In genomic region chr3:188286087-188286513, GRCh38 we compare ENCODE assay signal across 11 cellular contexts.
A peak's percentile ranks its signal among the peaks of the same experiment; 100 is the strongest.
DNase-seq lines count a peak whose midpoint lies in the region; ATAC-seq and TF ChIP-seq lines count a peak whose summit lies in the region.
"Had no signal": no experiment of that assay in that cellular context is flagged by ENCODE, and none has a peak within 500 bp of the region (broad histone marks: within the 10 kb centered on the region; RNA-seq: fewer than 3 reads in every experiment).

No MANE protein-coding gene starts in this region.

- intact Hi-C loops in sciatic nerve (cut with DNase I), result no loop called here

- H3K9me3 ChIP-seq in T-helper 17 cell (ENCODE audit: control insufficient read depth, low read length, poor library complexity, severe bottlenecking), result no peaks in the 10 kb centered on the region

- peaks cover 8% of the 10 kb centered on the region for H3K36me3 Mint-ChIP-seq in T-helper 17 cell (ENCODE audit: low read depth)

- peaks cover 25% of the 10 kb centered on the region for H3K4me1 Mint-ChIP-seq in T-helper 17 cell

- no peak overlapping the region for H3K4me3 Mint-ChIP-seq in T-helper 17 cell

- CTCF ChIA-PET in HEK293T (lab: Yijun Ruan, JAX), result no interaction called here

- POLR2A ChIA-PET in HEK293T (lab: Yijun Ruan, JAX), result no interaction called here

- peak; percentile 99 for DNase-seq in ELR (ENCODE audit: low read depth)
- DNase-seq in T-helper 17 cell, result no peak
- DNase-seq in fibroblast of villous mesenchyme (ENCODE audit: low read depth), result peak; percentile 96
- DNase-seq in sciatic nerve (ENCODE audit: low spot score), result no peak
- no peak for DNase-seq in HEK293T (ENCODE audit: extremely low spot score)
- DNase-seq: RPMI8226 had no signal

- ATAC-seq in T-helper 17 cell (no peak), sciatic nerve (peak; percentile 84), GM21360 (IDR thresholded peaks at IDR 0.05; ENCODE audit: unreplicated experiment) (no peak), GM21723 (IDR thresholded peaks at IDR 0.05; ENCODE audit: unreplicated experiment) (no peak), GM21526 (IDR thresholded peaks at IDR 0.05; ENCODE audit: low FRiP score, unreplicated experiment) (no peak)
- ATAC-seq: GM12878 had no signal

- TF ChIP-seq CTCF in fibroblast of villous mesenchyme (IDR thresholded peaks at IDR 0.05; ENCODE audit: insufficient read depth, low read depth, low read length), result no peak

- no peak overlapping the region for H3K4me3 ChIP-seq in fibroblast of villous mesenchyme (ENCODE audit: low read depth, low read length)
- H3K4me3 ChIP-seq: GM12878, skin epidermis had no signal

- peak overlapping the region; percentile 1 for H3K27ac Mint-ChIP-seq in T-helper 17 cell

- no peaks in the 10 kb centered on the region for H3K27me3 Mint-ChIP-seq in T-helper 17 cell

TF ChIP-seq in HEK293T, 16 proteins besides CTCF, POLR2A, EP300 and RAD21:
- TF ChIP-seq CTBP1 (IDR thresholded peaks at IDR 0.05; ENCODE audit: borderline replicate concordance), result no peak
- TF ChIP-seq TARDBP (IDR thresholded peaks at IDR 0.05), result no peak
- no peak for TF ChIP-seq L3MBTL2 (conservative IDR thresholded peaks at IDR 0.05)

Comparison
In these comparisons a context has a peak if more than half of its experiments do, and no peak if none do; other contexts are left out.
1. DNase-seq: peak in ELR (single experiment) and fibroblast of villous mesenchyme (single experiment); none in T-helper 17 cell (0 of 3), sciatic nerve (single experiment) and HEK293T (single experiment).